In the genomic region with DNA sequence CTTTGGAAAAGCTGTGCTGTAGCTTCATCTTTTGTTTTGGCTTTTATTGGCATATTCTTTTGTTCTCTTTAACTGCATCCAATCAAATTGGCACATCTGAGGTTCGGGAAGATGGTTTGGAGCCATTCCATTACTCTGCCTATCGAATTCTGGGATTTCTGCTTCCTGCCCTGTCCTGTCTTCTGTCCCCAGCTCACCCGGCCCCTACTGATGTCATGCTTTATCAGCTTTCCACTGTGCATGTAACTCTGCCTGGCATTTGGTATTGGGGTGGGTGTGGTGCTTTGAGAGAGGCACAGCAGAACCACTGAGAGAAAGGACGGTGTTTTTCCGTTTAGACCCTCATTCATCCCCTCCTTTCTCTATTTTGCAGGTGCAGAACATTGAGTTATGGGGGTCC, we compare ENCODE assay signal across 17 cellular contexts.
"Had no signal": no experiment of that assay in that cellular context is flagged by ENCODE, and none has a peak within 500 bp of the region (broad histone marks: within the 10 kb centered on the region; RNA-seq: fewer than 3 reads in every experiment).

No MANE protein-coding gene starts in this region.

- H3K36me3 Mint-ChIP-seq: naive thymus-derived CD4-positive, alpha-beta T cell; WTC11 had no signal

- DNase-seq: activated CD4-positive, alpha-beta memory T cell treated with anti-CD3 and anti-CD28 coated beads, Interleukin-2, amount 10 ng/mL, durations not matched to agents 7 days and 5 days; activated CD4-positive, alpha-beta T cell treated with anti-CD3 and anti-CD28 coated beads for 4 hours; activated effector memory CD4-positive, alpha-beta T cell treated with Interleukin-2 at 50 U/mL for 16 hours; activated naive CD4-positive, alpha-beta T cell treated with anti-CD3 and anti-CD28 coated beads, Interleukin-2, amount 50 U/mL, for 16 hours; activated T-cell treated with anti-CD3 and anti-CD28 coated beads, Interleukin-2, amount 50 U/mL, for 4 hours; caudate nucleus; esophagus squamous epithelium; foreskin keratinocyte; naive thymus-derived CD4-positive, alpha-beta T cell; stimulated activated CD4-positive, alpha-beta T cell treated with anti-CD3 and anti-CD28 coated beads, Interleukin-15, amount 100 ng/mL, for 24 hours; stimulated activated CD4-positive, alpha-beta T cell treated with anti-CD3 and anti-CD28 coated beads, Interleukin-4, amount 100 ng/mL, for 24 hours; stimulated activated naive CD4-positive, alpha-beta T cell had no signal

- ATAC-seq: activated T-cell treated with anti-CD3 and anti-CD28 coated beads, Interleukin-2, amount 50 U/mL, for 4 hours; naive thymus-derived CD4-positive, alpha-beta T cell; WTC11 had no signal

- H2AFZ ChIP-seq: parathyroid adenoma had no signal

- H3K4me1 ChIP-seq: esophagus squamous epithelium, foreskin keratinocyte, parathyroid adenoma, vagina had no signal

- H3K4me3 ChIP-seq: esophagus squamous epithelium, tibial nerve, vagina had no signal

- H3K27ac Mint-ChIP-seq: activated CD4-positive, alpha-beta memory T cell treated with anti-CD3 and anti-CD28 coated beads, Interleukin-2, amount 10 ng/mL, durations not matched to agents 7 days and 5 days; naive thymus-derived CD4-positive, alpha-beta T cell; WTC11 had no signal

- H3K9me3 ChIP-seq: esophagus squamous epithelium, neutrophil, tibial nerve, vagina had no signal

- H3K9ac ChIP-seq: parathyroid adenoma had no signal

- H3K79me2 ChIP-seq: parathyroid adenoma had no signal

- H3K36me3 ChIP-seq: esophagus squamous epithelium, neutrophil, tibial nerve, vagina had no signal

- H3K27ac ChIP-seq: esophagus squamous epithelium, foreskin keratinocyte, neutrophil, parathyroid adenoma, vagina had no signal

- H3K27me3 ChIP-seq: foreskin keratinocyte, neutrophil, tibial nerve, vagina had no signal

- H3K4me1 Mint-ChIP-seq: activated CD4-positive, alpha-beta memory T cell treated with anti-CD3 and anti-CD28 coated beads, Interleukin-2, amount 10 ng/mL, durations not matched to agents 7 days and 5 days; naive thymus-derived CD4-positive, alpha-beta T cell had no signal

- H3K4me3 Mint-ChIP-seq: activated CD4-positive, alpha-beta memory T cell treated with anti-CD3 and anti-CD28 coated beads, Interleukin-2, amount 10 ng/mL, durations not matched to agents 7 days and 5 days; activated T-cell treated with anti-CD3 and anti-CD28 coated beads, Interleukin-2, amount 50 U/mL, for 4 hours; naive thymus-derived CD4-positive, alpha-beta T cell; WTC11 had no signal

- H3K9me3 Mint-ChIP-seq: activated CD4-positive, alpha-beta memory T cell treated with anti-CD3 and anti-CD28 coated beads, Interleukin-2, amount 10 ng/mL, durations not matched to agents 7 days and 5 days; activated T-cell treated with anti-CD3 and anti-CD28 coated beads, Interleukin-2, amount 50 U/mL, for 4 hours; naive thymus-derived CD4-positive, alpha-beta T cell; WTC11 had no signal
